Comparison of ENCODE assay signal across 1 cellular context in the genomic region with DNA sequence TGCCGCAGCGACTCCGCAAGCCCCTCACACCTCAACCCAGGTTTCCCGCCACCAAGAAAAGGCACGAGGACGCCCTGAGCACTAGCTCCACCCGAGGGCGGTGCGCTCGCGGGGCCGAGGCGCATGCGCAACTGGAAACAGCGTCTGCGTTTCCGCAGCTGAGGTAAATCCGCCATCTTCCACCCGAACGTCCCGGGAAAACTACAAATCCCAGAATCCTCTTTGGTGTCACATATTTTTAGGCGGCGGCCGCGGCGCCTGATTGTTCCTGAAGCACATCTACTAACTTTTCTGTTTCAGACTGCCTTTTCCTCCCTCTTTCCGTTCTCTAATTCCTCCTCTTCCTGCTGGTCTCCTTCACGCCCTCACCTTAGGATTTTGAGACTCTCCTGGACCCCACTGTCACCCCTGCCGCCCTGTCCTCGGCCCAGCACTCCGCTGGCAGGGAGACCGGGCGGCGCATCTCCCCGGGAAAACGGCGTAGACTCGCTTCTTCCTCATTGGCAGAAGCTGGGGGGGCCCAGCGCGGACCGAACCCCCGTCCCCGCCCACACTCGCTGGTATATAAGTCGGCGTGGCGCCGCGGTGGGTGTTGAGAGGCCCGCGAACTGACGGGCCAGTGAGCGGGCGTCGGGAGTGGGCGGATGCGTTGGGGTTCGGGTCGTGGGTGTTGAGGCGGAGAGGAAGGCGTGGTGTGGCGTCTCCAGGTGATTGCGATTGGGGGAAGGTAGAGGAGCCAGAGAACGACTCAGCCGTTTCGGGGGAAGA.
TF ChIP-seq lines count a peak whose summit lies in the region.

A gene with protein sequence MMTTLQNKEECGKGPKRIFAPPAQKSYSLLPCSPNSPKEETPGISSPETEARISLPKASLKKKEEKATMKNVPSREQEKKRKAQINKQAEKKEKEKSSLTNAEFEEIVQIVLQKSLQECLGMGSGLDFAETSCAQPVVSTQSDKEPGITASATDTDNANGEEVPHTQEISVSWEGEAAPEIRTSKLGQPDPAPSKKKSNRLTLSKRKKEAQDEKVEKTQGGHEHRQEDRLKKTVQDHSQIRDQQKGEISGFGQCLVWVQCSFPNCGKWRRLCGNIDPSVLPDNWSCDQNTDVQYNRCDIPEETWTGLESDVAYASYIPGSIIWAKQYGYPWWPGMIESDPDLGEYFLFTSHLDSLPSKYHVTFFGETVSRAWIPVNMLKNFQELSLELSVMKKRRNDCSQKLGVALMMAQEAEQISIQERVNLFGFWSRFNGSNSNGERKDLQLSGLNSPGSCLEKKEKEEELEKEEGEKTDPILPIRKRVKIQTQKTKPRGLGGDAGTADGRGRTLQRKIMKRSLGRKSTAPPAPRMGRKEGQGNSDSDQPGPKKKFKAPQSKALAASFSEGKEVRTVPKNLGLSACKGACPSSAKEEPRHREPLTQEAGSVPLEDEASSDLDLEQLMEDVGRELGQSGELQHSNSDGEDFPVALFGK (minus strand): TSS at position 505 of the 768 bp plus-strand sequence. CDS start 8,054 bp downstream, outside the sequence.

TF ChIP-seq in K562, 482 proteins besides CTCF, POLR2A, EP300 and RAD21 (continued from another document):
- TF ChIP-seq, protein P1, sequence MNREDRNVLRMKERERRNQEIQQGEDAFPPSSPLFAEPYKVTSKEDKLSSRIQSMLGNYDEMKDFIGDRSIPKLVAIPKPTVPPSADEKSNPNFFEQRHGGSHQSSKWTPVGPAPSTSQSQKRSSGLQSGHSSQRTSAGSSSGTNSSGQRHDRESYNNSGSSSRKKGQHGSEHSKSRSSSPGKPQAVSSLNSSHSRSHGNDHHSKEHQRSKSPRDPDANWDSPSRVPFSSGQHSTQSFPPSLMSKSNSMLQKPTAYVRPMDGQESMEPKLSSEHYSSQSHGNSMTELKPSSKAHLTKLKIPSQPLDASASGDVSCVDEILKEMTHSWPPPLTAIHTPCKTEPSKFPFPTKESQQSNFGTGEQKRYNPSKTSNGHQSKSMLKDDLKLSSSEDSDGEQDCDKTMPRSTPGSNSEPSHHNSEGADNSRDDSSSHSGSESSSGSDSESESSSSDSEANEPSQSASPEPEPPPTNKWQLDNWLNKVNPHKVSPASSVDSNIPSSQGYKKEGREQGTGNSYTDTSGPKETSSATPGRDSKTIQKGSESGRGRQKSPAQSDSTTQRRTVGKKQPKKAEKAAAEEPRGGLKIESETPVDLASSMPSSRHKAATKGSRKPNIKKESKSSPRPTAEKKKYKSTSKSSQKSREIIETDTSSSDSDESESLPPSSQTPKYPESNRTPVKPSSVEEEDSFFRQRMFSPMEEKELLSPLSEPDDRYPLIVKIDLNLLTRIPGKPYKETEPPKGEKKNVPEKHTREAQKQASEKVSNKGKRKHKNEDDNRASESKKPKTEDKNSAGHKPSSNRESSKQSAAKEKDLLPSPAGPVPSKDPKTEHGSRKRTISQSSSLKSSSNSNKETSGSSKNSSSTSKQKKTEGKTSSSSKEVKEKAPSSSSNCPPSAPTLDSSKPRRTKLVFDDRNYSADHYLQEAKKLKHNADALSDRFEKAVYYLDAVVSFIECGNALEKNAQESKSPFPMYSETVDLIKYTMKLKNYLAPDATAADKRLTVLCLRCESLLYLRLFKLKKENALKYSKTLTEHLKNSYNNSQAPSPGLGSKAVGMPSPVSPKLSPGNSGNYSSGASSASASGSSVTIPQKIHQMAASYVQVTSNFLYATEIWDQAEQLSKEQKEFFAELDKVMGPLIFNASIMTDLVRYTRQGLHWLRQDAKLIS (CRISPR knock-in tag; IDR thresholded peaks at IDR 0.05), result peak; percentile 98
- TF ChIP-seq YBX1 (IDR thresholded peaks at IDR 0.05) (no peak), CCAR2 (IDR thresholded peaks at IDR 0.05; ENCODE audit: low read depth, low read length) (no peak), NFRKB (IDR thresholded peaks at IDR 0.05; ENCODE audit: low read depth) (peak; percentile 92), PRDM10 (IDR thresholded peaks at IDR 0.05; ENCODE audit: partially characterized antibody) (no peak), E2F3 (CRISPR knock-in tag; IDR thresholded peaks at IDR 0.05) (peak; percentile 98), CREM (IDR thresholded peaks at IDR 0.05; ENCODE audit: low read depth) (peak; percentile 77), ZNF561 (CRISPR knock-in tag; conservative IDR thresholded peaks at IDR 0.05) (peak; percentile 55; the same call in 1 of the 2 replicates), XRCC4 (IDR thresholded peaks at IDR 0.05; ENCODE audit: extremely low read depth, insufficient read depth, insufficient read length) (no peak), ZSCAN32 (CRISPR knock-in tag; IDR thresholded peaks at IDR 0.05) (peak; percentile 86), DACH1 (IDR thresholded peaks at IDR 0.05; ENCODE audit: partially characterized antibody) (peak; percentile 73), REST (CRISPR knock-in tag; IDR thresholded peaks at IDR 0.05; ENCODE audit: low read depth) (0 out of 2 replicates have a peak, but pooled peaks have one; percentile 23), CSDE1 (IDR thresholded peaks at IDR 0.05) (peak in 1 of 2 experiments; percentile 92; a peak in 2 of 4 replicates), DDX20 (tag; IDR thresholded peaks at IDR 0.05; ENCODE audit: low read depth) (no peak), SFPQ (IDR thresholded peaks at IDR 0.05; ENCODE audit: low read depth, low read length) (no peak), ZEB2 (IDR thresholded peaks at IDR 0.05) (peak; percentile 89), SMAD2 (IDR thresholded peaks at IDR 0.05; ENCODE audit: low read depth, low read length) (no peak), ZNF232 (CRISPR knock-in tag; IDR thresholded peaks at IDR 0.05) (peak; percentile 98), MED1 (CRISPR knock-in tag; IDR thresholded peaks at IDR 0.05; ENCODE audit: borderline replicate concordance) (no peak), EP400 (IDR thresholded peaks at IDR 0.05) (peak; percentile 80), KHSRP (IDR thresholded peaks at IDR 0.05) (no peak), CHD1 (IDR thresholded peaks at IDR 0.05; ENCODE audit: low read length) (peak; percentile 92), MXD1 (CRISPR knock-in tag; IDR thresholded peaks at IDR 0.05; ENCODE audit: borderline replicate concordance, poor library complexity, severe bottlenecking) (no peak), ZFPM2 (CRISPR knock-in tag; IDR thresholded peaks at IDR 0.05) (peak; percentile 90), BRD9 (IDR thresholded peaks at IDR 0.05; ENCODE audit: low read depth, partially characterized antibody) (peak; percentile 96), PHTF2 (CRISPR knock-in tag; IDR thresholded peaks at IDR 0.05) (no peak), ELK1 (CRISPR knock-in tag; IDR thresholded peaks at IDR 0.05) (no peak)
- TF ChIP-seq, protein P2, sequence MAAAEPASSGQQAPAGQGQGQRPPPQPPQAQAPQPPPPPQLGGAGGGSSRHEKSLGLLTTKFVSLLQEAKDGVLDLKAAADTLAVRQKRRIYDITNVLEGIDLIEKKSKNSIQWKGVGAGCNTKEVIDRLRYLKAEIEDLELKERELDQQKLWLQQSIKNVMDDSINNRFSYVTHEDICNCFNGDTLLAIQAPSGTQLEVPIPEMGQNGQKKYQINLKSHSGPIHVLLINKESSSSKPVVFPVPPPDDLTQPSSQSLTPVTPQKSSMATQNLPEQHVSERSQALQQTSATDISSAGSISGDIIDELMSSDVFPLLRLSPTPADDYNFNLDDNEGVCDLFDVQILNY (CRISPR knock-in tag; IDR thresholded peaks at IDR 0.05), result peak; percentile 99; the same call in 1 of the 2 replicates
TF ChIP-seq in K562: peak in this region for 298.
